Comparison of ENCODE assay signal across 1 cellular context in the genomic region with DNA sequence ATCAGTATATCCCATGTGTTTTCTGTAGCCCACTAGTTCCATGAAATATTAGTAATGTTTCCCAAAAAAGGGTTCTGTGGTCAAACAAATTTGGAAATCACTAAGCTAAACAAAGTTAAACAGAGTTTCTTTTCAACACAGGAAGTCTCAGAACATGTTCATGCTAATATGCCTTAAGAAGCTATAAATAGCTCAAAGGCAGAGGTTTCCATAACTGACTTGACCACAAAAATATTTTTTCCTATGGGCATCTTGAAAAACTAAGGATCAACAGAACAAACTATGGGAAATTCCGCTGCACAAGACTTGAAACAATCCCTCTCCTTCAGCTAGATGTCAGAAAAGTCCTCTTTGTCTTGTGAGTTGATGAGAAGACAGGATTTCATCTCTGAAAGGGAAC.
TF ChIP-seq lines count a peak whose summit lies in the region.

No MANE protein-coding gene starts in this region.

TF ChIP-seq in IMR-90, 13 proteins besides CTCF, POLR2A, EP300 and RAD21:
- TF ChIP-seq NFE2L2 (IDR thresholded peaks at IDR 0.05; ENCODE audit: low read depth, low read length) (no peak), SMC3 (IDR thresholded peaks at IDR 0.05; ENCODE audit: low read depth, low read length) (no peak), CEBPB (IDR thresholded peaks at IDR 0.05; ENCODE audit: low read depth, low read length) (no peak), MAZ (IDR thresholded peaks at IDR 0.05; ENCODE audit: borderline replicate concordance, low read depth, low read length) (no peak), MXI1 (IDR thresholded peaks at IDR 0.05; ENCODE audit: borderline replicate concordance, low read depth, low read length) (no peak), BHLHE40 (IDR thresholded peaks at IDR 0.05; ENCODE audit: low read depth, low read length) (no peak), RFX5 (IDR thresholded peaks at IDR 0.05; ENCODE audit: low read depth, low read length) (no peak), CHD1 (IDR thresholded peaks at IDR 0.05; ENCODE audit: low read depth, low read length) (no peak), FOS (IDR thresholded peaks at IDR 0.05; ENCODE audit: low read depth, low read length) (no peak)
- TF ChIP-seq, protein P1, sequence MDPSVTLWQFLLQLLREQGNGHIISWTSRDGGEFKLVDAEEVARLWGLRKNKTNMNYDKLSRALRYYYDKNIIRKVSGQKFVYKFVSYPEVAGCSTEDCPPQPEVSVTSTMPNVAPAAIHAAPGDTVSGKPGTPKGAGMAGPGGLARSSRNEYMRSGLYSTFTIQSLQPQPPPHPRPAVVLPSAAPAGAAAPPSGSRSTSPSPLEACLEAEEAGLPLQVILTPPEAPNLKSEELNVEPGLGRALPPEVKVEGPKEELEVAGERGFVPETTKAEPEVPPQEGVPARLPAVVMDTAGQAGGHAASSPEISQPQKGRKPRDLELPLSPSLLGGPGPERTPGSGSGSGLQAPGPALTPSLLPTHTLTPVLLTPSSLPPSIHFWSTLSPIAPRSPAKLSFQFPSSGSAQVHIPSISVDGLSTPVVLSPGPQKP (IDR thresholded peaks at IDR 0.05; ENCODE audit: borderline replicate concordance, low read depth, low read length): no peak
- TF ChIP-seq, protein P2, sequence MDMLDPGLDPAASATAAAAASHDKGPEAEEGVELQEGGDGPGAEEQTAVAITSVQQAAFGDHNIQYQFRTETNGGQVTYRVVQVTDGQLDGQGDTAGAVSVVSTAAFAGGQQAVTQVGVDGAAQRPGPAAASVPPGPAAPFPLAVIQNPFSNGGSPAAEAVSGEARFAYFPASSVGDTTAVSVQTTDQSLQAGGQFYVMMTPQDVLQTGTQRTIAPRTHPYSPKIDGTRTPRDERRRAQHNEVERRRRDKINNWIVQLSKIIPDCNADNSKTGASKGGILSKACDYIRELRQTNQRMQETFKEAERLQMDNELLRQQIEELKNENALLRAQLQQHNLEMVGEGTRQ (IDR thresholded peaks at IDR 0.05; ENCODE audit: low read depth, low read length): no peak
